1 cellular context compared by ENCODE assay signal in genomic region chr5:140042551-140043507, GRCh38.
TF ChIP-seq lines count a peak whose summit lies in the region.

NRG2 (minus strand) TSS chr5:140043299.

TF ChIP-seq in HEK293, 187 proteins besides CTCF, POLR2A, EP300 and RAD21 (continued from another document and continues in another):
- TF ChIP-seq, protein P1, sequence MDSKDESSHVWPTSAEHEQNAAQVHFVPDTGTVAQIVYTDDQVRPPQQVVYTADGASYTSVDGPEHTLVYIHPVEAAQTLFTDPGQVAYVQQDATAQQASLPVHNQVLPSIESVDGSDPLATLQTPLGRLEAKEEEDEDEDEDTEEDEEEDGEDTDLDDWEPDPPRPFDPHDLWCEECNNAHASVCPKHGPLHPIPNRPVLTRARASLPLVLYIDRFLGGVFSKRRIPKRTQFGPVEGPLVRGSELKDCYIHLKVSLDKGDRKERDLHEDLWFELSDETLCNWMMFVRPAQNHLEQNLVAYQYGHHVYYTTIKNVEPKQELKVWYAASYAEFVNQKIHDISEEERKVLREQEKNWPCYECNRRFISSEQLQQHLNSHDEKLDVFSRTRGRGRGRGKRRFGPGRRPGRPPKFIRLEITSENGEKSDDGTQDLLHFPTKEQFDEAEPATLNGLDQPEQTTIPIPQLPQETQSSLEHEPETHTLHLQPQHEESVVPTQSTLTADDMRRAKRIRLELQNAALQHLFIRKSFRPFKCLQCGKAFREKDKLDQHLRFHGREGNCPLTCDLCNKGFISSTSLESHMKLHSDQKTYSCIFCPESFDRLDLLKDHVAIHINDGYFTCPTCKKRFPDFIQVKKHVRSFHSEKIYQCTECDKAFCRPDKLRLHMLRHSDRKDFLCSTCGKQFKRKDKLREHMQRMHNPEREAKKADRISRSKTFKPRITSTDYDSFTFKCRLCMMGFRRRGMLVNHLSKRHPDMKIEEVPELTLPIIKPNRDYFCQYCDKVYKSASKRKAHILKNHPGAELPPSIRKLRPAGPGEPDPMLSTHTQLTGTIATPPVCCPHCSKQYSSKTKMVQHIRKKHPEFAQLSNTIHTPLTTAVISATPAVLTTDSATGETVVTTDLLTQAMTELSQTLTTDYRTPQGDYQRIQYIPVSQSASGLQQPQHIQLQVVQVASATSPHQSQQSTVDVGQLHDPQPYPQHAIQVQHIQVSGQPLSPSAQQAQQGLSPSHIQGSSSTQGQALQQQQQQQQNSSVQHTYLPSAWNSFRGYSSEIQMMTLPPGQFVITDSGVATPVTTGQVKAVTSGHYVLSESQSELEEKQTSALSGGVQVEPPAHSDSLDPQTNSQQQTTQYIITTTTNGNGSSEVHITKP (tag by site-specific recombination; IDR thresholded peaks at IDR 0.05): peak; percentile 84
- TF ChIP-seq ZNF837 (tag by site-specific recombination; IDR thresholded peaks at IDR 0.05) (0 out of 2 replicates have a peak, but pooled peaks have one; percentile 24), SETDB1 (IDR thresholded peaks at IDR 0.05; ENCODE audit: insufficient read length, low read length) (no peak), ZNF561 (tag by site-specific recombination; IDR thresholded peaks at IDR 0.05; ENCODE audit: borderline replicate concordance) (0 out of 2 replicates have a peak, but pooled peaks have one; percentile 42), ZNF223 (tag by site-specific recombination; IDR thresholded peaks at IDR 0.05) (no peak), ZEB2 (tag by site-specific recombination; IDR thresholded peaks at IDR 0.05) (peak; percentile 90; the same call in 1 of the 2 replicates), ZNF677 (tag by site-specific recombination; IDR thresholded peaks at IDR 0.05) (no peak), ZNF792 (tag by site-specific recombination; IDR thresholded peaks at IDR 0.05) (no peak), ZNF558 (tag by site-specific recombination; IDR thresholded peaks at IDR 0.05) (no peak), ZNF221 (tag by site-specific recombination; IDR thresholded peaks at IDR 0.05; ENCODE audit: borderline replicate concordance) (no peak), PRDM2 (tag by site-specific recombination; IDR thresholded peaks at IDR 0.05; ENCODE audit: borderline replicate concordance) (0 out of 2 replicates have a peak, but pooled peaks have one; percentile 6), ZNF600 (tag by site-specific recombination; IDR thresholded peaks at IDR 0.05) (peak; percentile 92), ZNF777 (tag by site-specific recombination; IDR thresholded peaks at IDR 0.05; ENCODE audit: borderline replicate concordance) (no peak), ZNF292 (tag by site-specific recombination; IDR thresholded peaks at IDR 0.05; ENCODE audit: borderline replicate concordance, low read depth) (no peak), ZNF169 (tag by site-specific recombination; IDR thresholded peaks at IDR 0.05) (peak; percentile 85), ZIC2 (tag by site-specific recombination; IDR thresholded peaks at IDR 0.05) (peak; percentile 70), ZNF184 (tag by site-specific recombination; IDR thresholded peaks at IDR 0.05) (no peak), ZBTB6 (tag by site-specific recombination; IDR thresholded peaks at IDR 0.05) (peak; percentile 26; the same call in 1 of the 2 replicates), ZNF423 (tag by site-specific recombination; IDR thresholded peaks at IDR 0.05) (peak; percentile 59), ZNF768 (tag by site-specific recombination; IDR thresholded peaks at IDR 0.05) (peak; percentile 74; the same call in 1 of the 2 replicates), ZNF560 (tag by site-specific recombination; IDR thresholded peaks at IDR 0.05; ENCODE audit: borderline replicate concordance) (no peak), KLF8 (tag by site-specific recombination; IDR thresholded peaks at IDR 0.05) (peak; percentile 74), ZNF785 (tag by site-specific recombination; IDR thresholded peaks at IDR 0.05) (no peak), ZNF211 (tag by site-specific recombination; IDR thresholded peaks at IDR 0.05; ENCODE audit: low read depth) (no peak), TSHZ1 (tag by site-specific recombination; IDR thresholded peaks at IDR 0.05; ENCODE audit: borderline replicate concordance) (no peak), ZNF76 (tag by site-specific recombination; IDR thresholded peaks at IDR 0.05; ENCODE audit: borderline replicate concordance, low read depth) (peak; percentile 67), ZNF16 (tag by site-specific recombination; IDR thresholded peaks at IDR 0.05; ENCODE audit: low read depth) (no peak), SCRT1 (tag by site-specific recombination; IDR thresholded peaks at IDR 0.05; ENCODE audit: borderline replicate concordance) (no peak), ZBTB20 (tag by site-specific recombination; IDR thresholded peaks at IDR 0.05) (peak; percentile 94), ZNF530 (tag by site-specific recombination; IDR thresholded peaks at IDR 0.05; ENCODE audit: low read depth) (no peak), ZNF747 (tag by site-specific recombination; IDR thresholded peaks at IDR 0.05) (no peak), ZNF548 (tag by site-specific recombination; IDR thresholded peaks at IDR 0.05) (no peak), PRDM1 (tag by site-specific recombination; IDR thresholded peaks at IDR 0.05) (no peak), ZBTB26 (tag by site-specific recombination; optimal IDR thresholded peaks at IDR 0.05) (peak; percentile 87)
- TF ChIP-seq, protein P2, sequence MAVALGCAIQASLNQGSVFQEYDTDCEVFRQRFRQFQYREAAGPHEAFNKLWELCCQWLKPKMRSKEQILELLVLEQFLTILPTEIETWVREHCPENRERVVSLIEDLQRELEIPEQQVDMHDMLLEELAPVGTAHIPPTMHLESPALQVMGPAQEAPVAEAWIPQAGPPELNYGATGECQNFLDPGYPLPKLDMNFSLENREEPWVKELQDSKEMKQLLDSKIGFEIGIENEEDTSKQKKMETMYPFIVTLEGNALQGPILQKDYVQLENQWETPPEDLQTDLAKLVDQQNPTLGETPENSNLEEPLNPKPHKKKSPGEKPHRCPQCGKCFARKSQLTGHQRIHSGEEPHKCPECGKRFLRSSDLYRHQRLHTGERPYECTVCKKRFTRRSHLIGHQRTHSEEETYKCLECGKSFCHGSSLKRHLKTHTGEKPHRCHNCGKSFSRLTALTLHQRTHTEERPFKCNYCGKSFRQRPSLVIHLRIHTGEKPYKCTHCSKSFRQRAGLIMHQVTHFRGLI (tag by site-specific recombination; IDR thresholded peaks at IDR 0.05): no peak
- TF ChIP-seq, protein P3, sequence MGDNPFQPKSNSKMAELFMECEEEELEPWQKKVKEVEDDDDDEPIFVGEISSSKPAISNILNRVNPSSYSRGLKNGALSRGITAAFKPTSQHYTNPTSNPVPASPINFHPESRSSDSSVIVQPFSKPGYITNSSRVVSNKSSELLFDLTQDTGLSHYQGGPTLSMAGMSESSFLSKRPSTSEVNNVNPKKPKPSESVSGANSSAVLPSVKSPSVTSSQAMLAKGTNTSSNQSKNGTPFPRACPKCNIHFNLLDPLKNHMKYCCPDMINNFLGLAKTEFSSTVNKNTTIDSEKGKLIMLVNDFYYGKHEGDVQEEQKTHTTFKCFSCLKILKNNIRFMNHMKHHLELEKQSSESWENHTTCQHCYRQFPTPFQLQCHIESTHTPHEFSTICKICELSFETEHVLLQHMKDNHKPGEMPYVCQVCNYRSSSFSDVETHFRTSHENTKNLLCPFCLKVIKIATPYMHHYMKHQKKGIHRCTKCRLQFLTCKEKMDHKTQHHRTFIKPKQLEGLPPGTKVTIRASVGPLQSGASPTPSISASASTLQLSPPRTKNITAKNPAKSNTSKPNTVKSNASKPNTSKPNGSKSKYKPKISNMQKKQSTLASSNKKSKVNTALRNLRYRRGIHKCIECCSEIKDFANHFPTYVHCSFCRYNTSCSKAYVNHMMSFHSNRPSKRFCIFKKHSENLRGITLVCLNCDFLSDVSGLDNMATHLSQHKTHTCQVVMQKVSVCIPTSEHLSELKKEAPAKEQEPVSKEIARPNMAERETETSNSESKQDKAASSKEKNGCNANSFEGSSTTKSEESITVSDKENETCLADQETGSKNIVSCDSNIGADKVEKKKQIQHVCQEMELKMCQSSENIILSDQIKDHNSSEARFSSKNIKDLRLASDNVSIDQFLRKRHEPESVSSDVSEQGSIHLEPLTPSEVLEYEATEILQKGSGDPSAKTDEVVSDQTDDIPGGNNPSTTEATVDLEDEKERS (tag by site-specific recombination; IDR thresholded peaks at IDR 0.05): 0 out of 2 replicates have a peak, but pooled peaks have one; percentile 52
- TF ChIP-seq, protein P4, sequence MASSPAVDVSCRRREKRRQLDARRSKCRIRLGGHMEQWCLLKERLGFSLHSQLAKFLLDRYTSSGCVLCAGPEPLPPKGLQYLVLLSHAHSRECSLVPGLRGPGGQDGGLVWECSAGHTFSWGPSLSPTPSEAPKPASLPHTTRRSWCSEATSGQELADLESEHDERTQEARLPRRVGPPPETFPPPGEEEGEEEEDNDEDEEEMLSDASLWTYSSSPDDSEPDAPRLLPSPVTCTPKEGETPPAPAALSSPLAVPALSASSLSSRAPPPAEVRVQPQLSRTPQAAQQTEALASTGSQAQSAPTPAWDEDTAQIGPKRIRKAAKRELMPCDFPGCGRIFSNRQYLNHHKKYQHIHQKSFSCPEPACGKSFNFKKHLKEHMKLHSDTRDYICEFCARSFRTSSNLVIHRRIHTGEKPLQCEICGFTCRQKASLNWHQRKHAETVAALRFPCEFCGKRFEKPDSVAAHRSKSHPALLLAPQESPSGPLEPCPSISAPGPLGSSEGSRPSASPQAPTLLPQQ (tag by site-specific recombination; IDR thresholded peaks at IDR 0.05): no peak; the same call in 1 of the 2 replicates
